ENCODE assay signal across 1 cellular context in genomic region chr9:127578952-127579853, GRCh38.
TF ChIP-seq lines count a peak whose summit lies in the region.

No MANE protein-coding gene starts in this region.

TF ChIP-seq in HepG2, 621 proteins besides CTCF, POLR2A, EP300 and RAD21 (continued from another document):
- no peak for TF ChIP-seq NFAT5 (CRISPR knock-in tag; IDR thresholded peaks at IDR 0.05)
- TF ChIP-seq ERF (CRISPR knock-in tag; IDR thresholded peaks at IDR 0.05): peak; percentile 88
- TF ChIP-seq ZNF205 (CRISPR knock-in tag; IDR thresholded peaks at IDR 0.05): no peak
